In genomic region chr12:53696285-53696654, GRCh38 we compare ENCODE assay signal across 7 cellular contexts. TPM values are rescaled to one million over a fixed set of nuclear protein-coding genes. Genes with fewer than 3 reads are reported as not detected.
DNase-seq lines count a peak whose midpoint lies in the region; TF ChIP-seq lines count a peak whose summit lies in the region.

No MANE protein-coding gene starts in this region.

- intact Hi-C loops in posterior vena cava (cut with DNase I), result no loop called here

- peaks cover 19% of the 10 kb centered on the region for H3K4me1 Mint-ChIP-seq in T-helper 2 cell treated with Interferon-gamma antibody and Interleukin-4, amounts not matched to agents 5 μg/mL and 100 μg/mL, for 36 hours (ENCODE audit: low read depth)

- peak overlapping the region; percentile 8 for H3K4me3 Mint-ChIP-seq in T-helper 2 cell treated with Interferon-gamma antibody and Interleukin-4, amounts not matched to agents 5 μg/mL and 100 μg/mL, for 36 hours

- H3K4me3 ChIP-seq in GM12865 (ENCODE audit: low read depth, low read length) (no peak overlapping the region), fibroblast of pulmonary artery (replicated peaks; ENCODE audit: low read depth, low read length) (no peak overlapping the region)

- H3K9me3 Mint-ChIP-seq in T-helper 2 cell treated with Interferon-gamma antibody and Interleukin-4, amounts not matched to agents 5 μg/mL and 100 μg/mL, for 36 hours, result no peaks in the 10 kb centered on the region

- H3K27ac Mint-ChIP-seq in T-helper 2 cell treated with Interferon-gamma antibody and Interleukin-4, amounts not matched to agents 5 μg/mL and 100 μg/mL, for 36 hours, result no peak overlapping the region

- peaks cover 83% of the 10 kb centered on the region for H3K27me3 Mint-ChIP-seq in T-helper 2 cell treated with Interferon-gamma antibody and Interleukin-4, amounts not matched to agents 5 μg/mL and 100 μg/mL, for 36 hours (ENCODE audit: low read depth)

- DNase-seq in GM12865 (ENCODE audit: low read depth) (peak; percentile 61), NCI-H1105 treated with DMSO at 0.1 percent for 48 hours (lab: John Stamatoyannopoulos, UW) (peak; percentile 93), fibroblast of pulmonary artery (ENCODE audit: low read depth) (peak; percentile 90), myocyte (ENCODE audit: low read depth) (peak; percentile 87), posterior vena cava (ENCODE audit: low spot score) (no peak)
- DNase-seq in T-helper 2 cell treated with Interferon-gamma antibody and Interleukin-4, amounts not matched to agents 5 μg/mL and 100 μg/mL, for 36 hours (ENCODE audit: low spot score), result no peak
- no peak for DNase-seq in activated CD4-positive, alpha-beta T cell treated with anti-CD3 and anti-CD28 coated beads for 1 hour

- no peaks in the 10 kb centered on the region for H3K36me3 Mint-ChIP-seq in T-helper 2 cell treated with Interferon-gamma antibody and Interleukin-4, amounts not matched to agents 5 μg/mL and 100 μg/mL, for 36 hours (ENCODE audit: low read depth)

- TF ChIP-seq CTCF in GM12865 (IDR thresholded peaks at IDR 0.05; ENCODE audit: insufficient read depth, low read depth, low read length, missing control alignments) (no peak), fibroblast of pulmonary artery (IDR thresholded peaks at IDR 0.05; ENCODE audit: low read length, missing control alignments) (no peak)

RNA-seq across cellular contexts. Expression of gene ATP5MC2, which starts 20.4 kb away (rescaled TPM):
- 411 and 520 TPM in 2 replicates for total RNA-seq in myocyte
- 434 TPM for polyA plus RNA-seq in myocyte (2012)
- total RNA-seq in posterior vena cava, result 100 to 1,000 TPM; 132 to 168 TPM

RNA-seq across cellular contexts. Expression of gene CALCOCO1, which starts 31.0 kb away (rescaled TPM):
- total RNA-seq in myocyte, result 147 and 173 TPM in 2 replicates
- 239 TPM for polyA plus RNA-seq in myocyte (2012)
- 100 to 1,000 TPM; 124 to 131 TPM for total RNA-seq in posterior vena cava

RNA-seq across cellular contexts. Expression of gene CISTR, which starts 55.5 kb away (rescaled TPM):
- not detected in 2 replicates for total RNA-seq in myocyte
- not detected for polyA plus RNA-seq in myocyte (2012)
- not detected for total RNA-seq in posterior vena cava

Comparison
In these comparisons a context has a peak if more than half of its experiments do, and no peak if none do; other contexts are left out.
1. DNase-seq: peak in GM12865 (single experiment), NCI-H1105 treated with DMSO at 0.1 percent for 48 hours (single experiment), fibroblast of pulmonary artery (single experiment) and myocyte (single experiment); none in T-helper 2 cell treated with Interferon-gamma antibody and Interleukin-4, amounts not matched to agents 5 μg/mL and 100 μg/mL, for 36 hours (single experiment), posterior vena cava (single experiment) and activated CD4-positive, alpha-beta T cell treated with anti-CD3 and anti-CD28 coated beads for 1 hour (single experiment).